In genomic region chr10:95404460-95404858, GRCh38 we compare ENCODE assay signal across 29 cellular contexts.
A peak's percentile ranks its signal among the peaks of the same experiment; 100 is the strongest.
DNase-seq lines count a peak whose midpoint lies in the region; ATAC-seq and TF ChIP-seq lines count a peak whose summit lies in the region.
"Had no signal": no experiment of that assay in that cellular context is flagged by ENCODE, and none has a peak within 500 bp of the region (broad histone marks: within the 10 kb centered on the region; RNA-seq: fewer than 3 reads in every experiment).

No MANE protein-coding gene starts in this region.

- H3K9ac ChIP-seq in neural progenitor cell = no peak overlapping the region
- H3K9ac ChIP-seq: BLaER1 treated with 17β-estradiol and CSF1 and Interleukin-3, amounts not matched to agents 10 nM and 100 nM; KMS-11 had no signal

- in situ Hi-C loops in transverse colon (cut with MboI; ENCODE audit: low pct_ligation_motif_present in 1 of 4, low pct_unique_long_range_greater_than_20kb in 1 of 4, low sequenced_read_pairs in 3 of 4) = no loop called here

- H3K27ac ChIP-seq in coronary artery = peak overlapping the region; percentile 33 to 62
- peak overlapping the region; percentile 68 to 97 (median 88) for H3K27ac ChIP-seq in heart right ventricle
- H3K27ac ChIP-seq in neural progenitor cell = no peak overlapping the region
- H3K27ac ChIP-seq in transverse colon = peak overlapping the region; percentile 72 to 86 (median 77)
- H3K27ac ChIP-seq: BLaER1 treated with 17β-estradiol and CSF1 and Interleukin-3, amounts not matched to agents 10 nM and 100 nM; epithelial cell of prostate; HL-60; KMS-11; vagina had no signal

- peak; percentile 20 to 61 (median 42) for ATAC-seq in heart right ventricle
- no peak for ATAC-seq in HG03457 (IDR thresholded peaks at IDR 0.05; ENCODE audit: unreplicated experiment)
- ATAC-seq in natural killer cell treated with Interleukin-12 subunit alpha and Interleukin-12 subunit beta and Interleukin-15 and Interleukin-18, amount 100 ng/mL, for 72 hours = no peak
- ATAC-seq: activated CD4-positive, CD25-positive, alpha-beta regulatory T cell treated with anti-CD3 and anti-CD28 coated beads, Interleukin-2, amount 50 U/mL, for 24 hours; GM12878; stimulated activated effector memory CD8-positive, alpha-beta T cell treated with anti-CD3 and anti-CD28 coated beads, Interleukin-12 subunit alpha, Interleukin-12 subunit beta, amount 100 ng/mL, for 72 hours had no signal

- 51 to 63% methylated on average over 7 of the region's 7 CpGs for WGBS in heart right ventricle, 2 donors
- WGBS in transverse colon (ENCODE audit: low coverage in 1 of 2), 2 donors = 78 to 85% methylated on average over 4 to 7 of the region's 7 CpGs

- H3K79me2 ChIP-seq in neural progenitor cell (ENCODE audit: low read depth) = no peaks in the 10 kb centered on the region

- peaks cover 10 to 97% (median 67%) of the 10 kb centered on the region in 9 donors for H3K4me1 ChIP-seq in heart right ventricle
- peaks cover 9% of the 10 kb centered on the region for H3K4me1 ChIP-seq in neural progenitor cell
- peaks cover 11 to 56% (median 45%) of the 10 kb centered on the region in 4 donors for H3K4me1 ChIP-seq in transverse colon

- TF ChIP-seq POLR2A in transverse colon (IDR thresholded peaks at IDR 0.05) = no peak

- no peak for TF ChIP-seq EP300 in transverse colon (IDR thresholded peaks at IDR 0.05; ENCODE audit: low read depth)

- H3K4me3 ChIP-seq in coronary artery = no peak overlapping the region
- H3K4me3 ChIP-seq in heart right ventricle = no peak overlapping the region
- no peak overlapping the region for H3K4me3 ChIP-seq in neural progenitor cell
- H3K4me3 ChIP-seq in transverse colon = no peak overlapping the region
- H3K4me3 ChIP-seq: BLaER1 treated with 17β-estradiol and CSF1 and Interleukin-3, amounts not matched to agents 10 nM and 100 nM; breast epithelium; GM12878; MG63; vagina had no signal

- no peak overlapping the region for H3K4me3 Mint-ChIP-seq in neural progenitor cell
- no peak overlapping the region for H3K4me3 Mint-ChIP-seq in natural killer cell treated with Interleukin-12 subunit alpha and Interleukin-12 subunit beta and Interleukin-15 and Interleukin-18, amount 100 ng/mL, for 72 hours
- H3K4me3 Mint-ChIP-seq: activated naive CD4-positive, alpha-beta T cell treated with anti-CD3 and anti-CD28 coated beads for 36 hours; stimulated activated effector memory CD8-positive, alpha-beta T cell treated with anti-CD3 and anti-CD28 coated beads, Interleukin-12 subunit alpha, Interleukin-12 subunit beta, amount 100 ng/mL, for 72 hours had no signal

- H3K9me3 Mint-ChIP-seq in neural progenitor cell = no peaks in the 10 kb centered on the region
- no peaks in the 10 kb centered on the region for H3K9me3 Mint-ChIP-seq in natural killer cell treated with Interleukin-12 subunit alpha and Interleukin-12 subunit beta and Interleukin-15 and Interleukin-18, amount 100 ng/mL, for 72 hours
- H3K9me3 Mint-ChIP-seq: activated naive CD4-positive, alpha-beta T cell treated with anti-CD3 and anti-CD28 coated beads for 36 hours; stimulated activated effector memory CD8-positive, alpha-beta T cell treated with anti-CD3 and anti-CD28 coated beads, Interleukin-12 subunit alpha, Interleukin-12 subunit beta, amount 100 ng/mL, for 72 hours had no signal

- TF ChIP-seq CTCF in coronary artery (IDR thresholded peaks at IDR 0.05) (no peak), heart right ventricle (IDR thresholded peaks at IDR 0.05) (peak in 1 of 9 donors; percentile 23), neural progenitor cell (IDR thresholded peaks at IDR 0.05) (no peak), transverse colon (IDR thresholded peaks at IDR 0.05) (no peak)

- peak overlapping the region; percentile 63 for H3K27ac Mint-ChIP-seq in neural progenitor cell
- no peak overlapping the region for H3K27ac Mint-ChIP-seq in natural killer cell treated with Interleukin-12 subunit alpha and Interleukin-12 subunit beta and Interleukin-15 and Interleukin-18, amount 100 ng/mL, for 72 hours
- H3K27ac Mint-ChIP-seq: activated naive CD4-positive, alpha-beta T cell treated with anti-CD3 and anti-CD28 coated beads for 36 hours; stimulated activated effector memory CD8-positive, alpha-beta T cell treated with anti-CD3 and anti-CD28 coated beads, Interleukin-12 subunit alpha, Interleukin-12 subunit beta, amount 100 ng/mL, for 72 hours had no signal

- no peaks in the 10 kb centered on the region for H3F3A ChIP-seq in neural progenitor cell (ENCODE audit: low read depth)

- H3K27me3 Mint-ChIP-seq in neural progenitor cell (ENCODE audit: insufficient read depth, low read depth) = no peaks in the 10 kb centered on the region
- H3K27me3 Mint-ChIP-seq in natural killer cell treated with Interleukin-12 subunit alpha and Interleukin-12 subunit beta and Interleukin-15 and Interleukin-18, amount 100 ng/mL, for 72 hours = no peaks in the 10 kb centered on the region

- H3K36me3 ChIP-seq in heart right ventricle = peaks cover 0 to 98% (median 8%) of the 10 kb centered on the region in 9 donors
- no peaks in the 10 kb centered on the region for H3K36me3 ChIP-seq in neural progenitor cell
- H3K36me3 ChIP-seq in transverse colon = no peaks in the 10 kb centered on the region
- H3K36me3 ChIP-seq: breast epithelium, MG63, vagina had no signal

- DNase-seq in coronary artery (ENCODE audit: low spot score) (peak; percentile 21), heart right ventricle (no peak), neural progenitor cell (ENCODE audit: low spot score) (peak; percentile 65), transverse colon (no peak), NAMALWA (ENCODE audit: low spot score) (no peak)
- no peak for DNase-seq in natural killer cell treated with Interleukin-12 subunit alpha and Interleukin-12 subunit beta and Interleukin-15 and Interleukin-18, amount 100 ng/mL, for 72 hours (ENCODE audit: low spot score)
- DNase-seq: activated CD4-positive, alpha-beta T cell treated with anti-CD3 and anti-CD28 coated beads, Interleukin-2, amount 50 U/mL, for 48 hours; activated CD8-positive, alpha-beta memory T cell treated with anti-CD3 and anti-CD28 coated beads, Interleukin-2, amount 50 U/mL, for 48 hours; activated naive CD4-positive, alpha-beta T cell treated with anti-CD3 and anti-CD28 coated beads for 36 hours; DMS153; effector CD8-positive, alpha-beta T cell; glutamatergic neuron; MG63; NCI-H2029 treated with DMSO at 0.1 percent for 48 hours; NCI-H2227 treated with DMSO at 0.1 percent for 48 hours; NCI-H526 treated with DMSO at 0.1 percent for 48 hours; NK-92 treated with Interleukin-12 subunit alpha and Interleukin-12 subunit beta, amount 100 ng/mL, for 24 hours; SHP77; T-helper 2 cell had no signal

- intact Hi-C loops in heart right ventricle (cut with DNase I) = no loop called here
- intact Hi-C loops in transverse colon (cut with DNase I; ENCODE audit: low total_unique reads) = no loop called here

- H4K20me1 ChIP-seq in neural progenitor cell (ENCODE audit: low read depth) = no peaks in the 10 kb centered on the region

- H3K9me3 ChIP-seq in heart right ventricle = no peaks in the 10 kb centered on the region
- no peaks in the 10 kb centered on the region for H3K9me3 ChIP-seq in neural progenitor cell (ENCODE audit: low read depth)
- H3K9me3 ChIP-seq in transverse colon = no peaks in the 10 kb centered on the region
- H3K9me3 ChIP-seq: BLaER1 treated with 17β-estradiol and CSF1 and Interleukin-3, amounts not matched to agents 10 nM and 100 nM; breast epithelium; MG63; vagina had no signal

- no peaks in the 10 kb centered on the region for H3K36me3 Mint-ChIP-seq in neural progenitor cell
- H3K36me3 Mint-ChIP-seq in natural killer cell treated with Interleukin-12 subunit alpha and Interleukin-12 subunit beta and Interleukin-15 and Interleukin-18, amount 100 ng/mL, for 72 hours = no peaks in the 10 kb centered on the region
- H3K36me3 Mint-ChIP-seq: stimulated activated effector memory CD8-positive, alpha-beta T cell treated with anti-CD3 and anti-CD28 coated beads, Interleukin-12 subunit alpha, Interleukin-12 subunit beta, amount 100 ng/mL, for 72 hours had no signal

- no peak overlapping the region for H3K4me2 ChIP-seq in neural progenitor cell
- H3K4me2 ChIP-seq: KMS-11 had no signal

- H2AFZ ChIP-seq in neural progenitor cell (replicated peaks) = no peak overlapping the region

- H3K27me3 ChIP-seq in heart right ventricle (no peaks in the 10 kb centered on the region), neural progenitor cell (no peaks in the 10 kb centered on the region), transverse colon (no peaks in the 10 kb centered on the region)
- H3K27me3 ChIP-seq: BLaER1 treated with 17β-estradiol and CSF1 and Interleukin-3, amounts not matched to agents 10 nM and 100 nM; breast epithelium; MG63; vagina had no signal

- H3K4me1 Mint-ChIP-seq in neural progenitor cell = peaks cover 24% of the 10 kb centered on the region
- H3K4me1 Mint-ChIP-seq in natural killer cell treated with Interleukin-12 subunit alpha and Interleukin-12 subunit beta and Interleukin-15 and Interleukin-18, amount 100 ng/mL, for 72 hours (ENCODE audit: low read depth in 2 of 2) = no peaks in the 10 kb centered on the region
- H3K4me1 Mint-ChIP-seq: stimulated activated effector memory CD8-positive, alpha-beta T cell treated with anti-CD3 and anti-CD28 coated beads, Interleukin-12 subunit alpha, Interleukin-12 subunit beta, amount 100 ng/mL, for 72 hours had no signal

Comparison
In these comparisons a context has a peak if more than half of its experiments do, and no peak if none do; other contexts are left out.
1. DNase-seq: peak in coronary artery (single experiment) and neural progenitor cell (single experiment); none in heart right ventricle (0 of 2), transverse colon (single experiment), NAMALWA (single experiment) and natural killer cell treated with Interleukin-12 subunit alpha and Interleukin-12 subunit beta and Interleukin-15 and Interleukin-18, amount 100 ng/mL, for 72 hours (single experiment).
2. ATAC-seq: peak in heart right ventricle (8 of 8); none in HG03457 (single experiment) and natural killer cell treated with Interleukin-12 subunit alpha and Interleukin-12 subunit beta and Interleukin-15 and Interleukin-18, amount 100 ng/mL, for 72 hours (0 of 2).